Comparison of ENCODE assay signal across 2 cellular contexts in genomic region chr15:24924153-24924552, GRCh38.
TF ChIP-seq lines count a peak whose summit lies in the region.

No MANE protein-coding gene starts in this region.

TF ChIP-seq in HepG2, 621 proteins besides CTCF, POLR2A, EP300 and RAD21 (continues in another document):
- TF ChIP-seq ZNF607 (CRISPR knock-in tag; IDR thresholded peaks at IDR 0.05; ENCODE audit: borderline replicate concordance), result no peak
- no peak for TF ChIP-seq PRMT3 (CRISPR knock-in tag; IDR thresholded peaks at IDR 0.05; ENCODE audit: borderline replicate concordance, low read depth)
- TF ChIP-seq MIER2 (CRISPR knock-in tag; IDR thresholded peaks at IDR 0.05), result no peak
- TF ChIP-seq PHF21A (CRISPR knock-in tag; IDR thresholded peaks at IDR 0.05), result peak; percentile 34; the same call in 1 of the 2 replicates
- TF ChIP-seq KLF15 (CRISPR knock-in tag; IDR thresholded peaks at IDR 0.05; ENCODE audit: borderline replicate concordance), result no peak
- TF ChIP-seq E2F1 (CRISPR knock-in tag; IDR thresholded peaks at IDR 0.05), result no peak
- no peak for TF ChIP-seq SETDB1 (CRISPR knock-in tag; IDR thresholded peaks at IDR 0.05; ENCODE audit: borderline replicate concordance)
- TF ChIP-seq FOXP1 (IDR thresholded peaks at IDR 0.05), result no peak
- TF ChIP-seq FOXP1 (CRISPR knock-in tag; IDR thresholded peaks at IDR 0.05), result no peak
- no peak for TF ChIP-seq ZNF724P (CRISPR knock-in tag; IDR thresholded peaks at IDR 0.05; ENCODE audit: borderline replicate concordance)
- no peak for TF ChIP-seq JUN (CRISPR knock-in tag; IDR thresholded peaks at IDR 0.05)
- no peak for TF ChIP-seq NRL (CRISPR knock-in tag; IDR thresholded peaks at IDR 0.05; ENCODE audit: borderline replicate concordance)
- TF ChIP-seq MEIS2 (CRISPR knock-in tag; IDR thresholded peaks at IDR 0.05), result peak; percentile 86
- no peak for TF ChIP-seq TAF1 (CRISPR knock-in tag; IDR thresholded peaks at IDR 0.05)
- TF ChIP-seq ZNF124 (CRISPR knock-in tag; IDR thresholded peaks at IDR 0.05), result no peak
- no peak for TF ChIP-seq ZBTB1 (CRISPR knock-in tag; IDR thresholded peaks at IDR 0.05; ENCODE audit: borderline replicate concordance)
- no peak for TF ChIP-seq CSRNP1 (CRISPR knock-in tag; IDR thresholded peaks at IDR 0.05)
- no peak for TF ChIP-seq ZKSCAN5 (CRISPR knock-in tag; IDR thresholded peaks at IDR 0.05)
- no peak for TF ChIP-seq ZNF773 (CRISPR knock-in tag; IDR thresholded peaks at IDR 0.05; ENCODE audit: borderline replicate concordance)
- no peak for TF ChIP-seq STAT5B (CRISPR knock-in tag; IDR thresholded peaks at IDR 0.05)
- TF ChIP-seq SAP130 (CRISPR knock-in tag; IDR thresholded peaks at IDR 0.05; ENCODE audit: low read depth), result peak; percentile 31; the same call in 1 of the 2 replicates
- no peak for TF ChIP-seq ZNF766 (CRISPR knock-in tag; IDR thresholded peaks at IDR 0.05; ENCODE audit: borderline replicate concordance)
- TF ChIP-seq ZNF451 (CRISPR knock-in tag; IDR thresholded peaks at IDR 0.05), result no peak
- no peak for TF ChIP-seq MED8 (CRISPR knock-in tag; IDR thresholded peaks at IDR 0.05; ENCODE audit: insufficient replicate concordance)
- TF ChIP-seq HOXA5 (CRISPR knock-in tag; IDR thresholded peaks at IDR 0.05), result peak; percentile 94
- no peak for TF ChIP-seq ZNF639 (CRISPR knock-in tag; conservative IDR thresholded peaks at IDR 0.05)
- no peak for TF ChIP-seq ZNF710 (CRISPR knock-in tag; IDR thresholded peaks at IDR 0.05; ENCODE audit: borderline replicate concordance)
- no peak for TF ChIP-seq ONECUT2 (CRISPR knock-in tag; IDR thresholded peaks at IDR 0.05)
- no peak for TF ChIP-seq SOX5 (CRISPR knock-in tag; IDR thresholded peaks at IDR 0.05; ENCODE audit: borderline replicate concordance)
- no peak for TF ChIP-seq ZNF543 (CRISPR knock-in tag; IDR thresholded peaks at IDR 0.05)
- no peak for TF ChIP-seq ELF4 (CRISPR knock-in tag; IDR thresholded peaks at IDR 0.05; ENCODE audit: borderline replicate concordance)
- no peak for TF ChIP-seq NFKB2 (CRISPR knock-in tag; IDR thresholded peaks at IDR 0.05; ENCODE audit: borderline replicate concordance)

TF ChIP-seq in H1, 55 proteins besides CTCF, POLR2A, EP300 and RAD21:
- no peak for TF ChIP-seq SP1 (IDR thresholded peaks at IDR 0.05; ENCODE audit: low read depth, low read length)
- no peak for TF ChIP-seq RFX5 (IDR thresholded peaks at IDR 0.05; ENCODE audit: borderline replicate concordance, low read depth, low read length)
- TF ChIP-seq USF2 (IDR thresholded peaks at IDR 0.05; ENCODE audit: low read length), result no peak
- TF ChIP-seq CBX5 (IDR thresholded peaks at IDR 0.05; ENCODE audit: low read depth, low read length), result no peak
- TF ChIP-seq RNF2 (IDR thresholded peaks at IDR 0.05; ENCODE audit: borderline replicate concordance, low read depth, low read length, missing control alignments, poor library complexity, severe bottlenecking), result no peak
- TF ChIP-seq CTBP2 (IDR thresholded peaks at IDR 0.05; ENCODE audit: borderline replicate concordance, insufficient read depth, insufficient read length, low read length), result no peak
- no peak for TF ChIP-seq HDAC2 (IDR thresholded peaks at IDR 0.05; ENCODE audit: borderline replicate concordance in 1 of 2, low read depth in 2 of 2, low read length in 2 of 2)
- no peak for TF ChIP-seq CBX8 (IDR thresholded peaks at IDR 0.05; ENCODE audit: borderline replicate concordance, low read depth, low read length)
- TF ChIP-seq JUND (IDR thresholded peaks at IDR 0.05; ENCODE audit: low read length), result no peak
- no peak for TF ChIP-seq ATF3 (IDR thresholded peaks at IDR 0.05; ENCODE audit: insufficient read depth, low read depth, low read length)
- no peak for TF ChIP-seq SIX5 (IDR thresholded peaks at IDR 0.05; ENCODE audit: low read depth, low read length)
- TF ChIP-seq TAF1 (IDR thresholded peaks at IDR 0.05; ENCODE audit: low read depth, low read length), result no peak
- no peak for TF ChIP-seq POU5F1 (IDR thresholded peaks at IDR 0.05; ENCODE audit: low read depth, low read length)
- TF ChIP-seq JUN (IDR thresholded peaks at IDR 0.05; ENCODE audit: low read depth, low read length), result no peak
